In genomic region chr2:85709385-85709784, GRCh38 we compare ENCODE assay signal across 19 cellular contexts. TPM values are rescaled to one million over a fixed set of nuclear protein-coding genes. Genes with fewer than 3 reads are reported as not detected.
A peak's percentile ranks its signal among the peaks of the same experiment; 100 is the strongest.
DNase-seq lines count a peak whose midpoint lies in the region; TF ChIP-seq lines count a peak whose summit lies in the region.
"Had no signal": no experiment of that assay in that cellular context is flagged by ENCODE, and none has a peak within 500 bp of the region (broad histone marks: within the 10 kb centered on the region; RNA-seq: fewer than 3 reads in every experiment).

No MANE protein-coding gene starts in this region.

- no peaks in the 10 kb centered on the region for H3K9me3 ChIP-seq in sigmoid colon
- H3K9me3 ChIP-seq: Caco-2, pancreas, SJSA1 had no signal

- H3K4me3 ChIP-seq in choroid plexus epithelial cell (ENCODE audit: low read depth, low read length) = no peak overlapping the region
- no peak overlapping the region for H3K4me3 ChIP-seq in sigmoid colon
- H3K4me3 ChIP-seq: pancreas, SJSA1 had no signal

- peak overlapping the region; percentile 47 to 76 (median 64) for H3K27ac ChIP-seq in sigmoid colon
- H3K27ac ChIP-seq: SJSA1 had no signal

- H3K9me3 Mint-ChIP-seq in CD14-positive monocyte (peaks cover 0 to 2% (median 0%) of the 10 kb centered on the region in 7 donors), endothelial cell (ENCODE audit: unreplicated experiment) (no peaks in the 10 kb centered on the region)
- H3K9me3 Mint-ChIP-seq: type B pancreatic cell had no signal

- H3K4me3 Mint-ChIP-seq in CD14-positive monocyte (peak overlapping the region in 1 of 2 donors; percentile 62), endothelial cell (ENCODE audit: unreplicated experiment) (no peak overlapping the region)
- H3K4me3 Mint-ChIP-seq: type B pancreatic cell had no signal

- intact Hi-C loops in CD14-positive monocyte (cut with micrococcal nuclease) = loop anchor here in 1 of 2 donors (5.0 kb wide), 1 partner anchor 37 kb away; no protein-coding TSS in a partner anchor
- intact Hi-C loops in sigmoid colon (cut with DNase I) = loop anchor here (5.0 kb wide), 1 partner anchor 72 kb away; no protein-coding TSS in a partner anchor

- H3K27me3 ChIP-seq in sigmoid colon = no peaks in the 10 kb centered on the region
- H3K27me3 ChIP-seq: pancreas, SJSA1 had no signal

- no peaks in the 10 kb centered on the region for H3K36me3 ChIP-seq in sigmoid colon
- H3K36me3 ChIP-seq: pancreas, SJSA1 had no signal

- peaks cover 0 to 12% (median 5%) of the 10 kb centered on the region in 4 donors for H3K4me1 ChIP-seq in sigmoid colon
- H3K4me1 ChIP-seq: Caco-2 had no signal

- TF ChIP-seq POLR2A in sigmoid colon (IDR thresholded peaks at IDR 0.05) = no peak

- peak overlapping the region; percentile 89 to 98 (median 91) for H3K27ac Mint-ChIP-seq in CD14-positive monocyte
- no peak overlapping the region for H3K27ac Mint-ChIP-seq in endothelial cell (ENCODE audit: unreplicated experiment)
- H3K27ac Mint-ChIP-seq: type B pancreatic cell had no signal

- H3K4me1 Mint-ChIP-seq in CD14-positive monocyte = peaks cover 92% of the 10 kb centered on the region
- H3K4me1 Mint-ChIP-seq in endothelial cell (ENCODE audit: unreplicated experiment) = peaks cover 62% of the 10 kb centered on the region

- peaks cover 0 to 2% of the 10 kb centered on the region in 2 donors for H3K36me3 Mint-ChIP-seq in CD14-positive monocyte
- no peaks in the 10 kb centered on the region for H3K36me3 Mint-ChIP-seq in endothelial cell (ENCODE audit: low read depth, unreplicated experiment)
- H3K36me3 Mint-ChIP-seq: type B pancreatic cell had no signal

- TF ChIP-seq CTCF in CD14-positive monocyte (IDR thresholded peaks at IDR 0.05) (no peak), choroid plexus epithelial cell (conservative IDR thresholded peaks at IDR 0.05; ENCODE audit: low read depth, low read length) (no peak), sigmoid colon (IDR thresholded peaks at IDR 0.05) (no peak), endothelial cell (IDR thresholded peaks at IDR 0.05; ENCODE audit: unreplicated experiment) (no peak)

- no peak for DNase-seq in CD14-positive monocyte (ENCODE audit: low spot score)
- DNase-seq in MV-4-11 (lab: John Stamatoyannopoulos, UW) = peak; percentile 64
- DNase-seq in choroid plexus epithelial cell (ENCODE audit: low read depth) = peak; percentile 54
- DNase-seq in sigmoid colon = no peak
- no peak for DNase-seq in SHP77 treated with DMSO at 0.1 percent for 48 hours (lab: John Stamatoyannopoulos, UW)
- DNase-seq in endothelial cell (ENCODE audit: low spot score) = no peak
- no peak for DNase-seq in NCI-H510A (lab: John Stamatoyannopoulos, UW)
- DNase-seq in central memory CD4-positive, alpha-beta T cell = no peak
- DNase-seq: activated CD4-positive, alpha-beta T cell treated with anti-CD3 and anti-CD28 coated beads for 48 hours; activated gamma-delta T cell treated with Interleukin-2 at 50 U/mL for 16 hours; Caco-2; HCEC 1CT; mesenchymal stem cell; NCI-H2227 treated with DMSO at 0.1 percent for 48 hours; pancreas had no signal

- no peaks in the 10 kb centered on the region for H3K27me3 Mint-ChIP-seq in CD14-positive monocyte (ENCODE audit: low read depth in 3 of 3)
- peaks cover 8% of the 10 kb centered on the region for H3K27me3 Mint-ChIP-seq in endothelial cell (ENCODE audit: unreplicated experiment)

- peak in 1 of 4 donors; percentile 24 for TF ChIP-seq EP300 in sigmoid colon (IDR thresholded peaks at IDR 0.05)

- WGBS in sigmoid colon, 2 donors = 63 to 83% methylated on average over 4 of the region's 4 CpGs

RNA-seq across cellular contexts. Expression of gene GNLY, which starts 15.2 kb away (rescaled TPM):
- 10 to 100 TPM; 11.1 to 13.2 TPM for polyA plus RNA-seq in CD14-positive monocyte
- 1 to 10 TPM in 1 of 4 donors, not detected in 3; 1.6 TPM for total RNA-seq in sigmoid colon
- 10 to 100 TPM in 1 of 3 donors, 1 to 10 TPM in 2; 2.4 to 13.9 (median 4.2) TPM for polyA plus RNA-seq in sigmoid colon
- not detected for total RNA-seq in endothelial cell (ENCODE audit: unreplicated experiment)
- total RNA-seq: Caco-2, chondrocyte, frontal cortex, SJSA1 had no signal

RNA-seq across cellular contexts. Expression of gene SFTPB, which starts 41.4 kb away (rescaled TPM):
- polyA plus RNA-seq in CD14-positive monocyte (under 1 TPM in 1 of 2 donors, not detected in 1; 0.18 TPM), sigmoid colon (10 to 100 TPM in 1 of 3 donors, under 1 TPM in 1, not detected in 1; 0.57 to 23.4 TPM)
- total RNA-seq in sigmoid colon (not detected), endothelial cell (ENCODE audit: unreplicated experiment) (not detected)
- total RNA-seq: Caco-2, chondrocyte, frontal cortex, SJSA1 had no signal

RNA-seq across cellular contexts. Expression of gene ATOH8, which starts 44.4 kb away (rescaled TPM):
- polyA plus RNA-seq in CD14-positive monocyte (1 to 10 TPM; 2.0 to 2.1 TPM), sigmoid colon (1 to 10 TPM; 1.6 to 9.4 (median 6.6) TPM)
- total RNA-seq in sigmoid colon (10 to 100 TPM; 12.4 to 20.6 (median 18.1) TPM), endothelial cell (ENCODE audit: unreplicated experiment) (1.8 TPM)
- total RNA-seq: Caco-2 had no signal

Comparison
In these comparisons a context has a peak if more than half of its experiments do, and no peak if none do; other contexts are left out.
1. DNase-seq: peak in MV-4-11 (single experiment) and choroid plexus epithelial cell (single experiment); none in CD14-positive monocyte (single experiment), sigmoid colon (single experiment), SHP77 treated with DMSO at 0.1 percent for 48 hours (single experiment), endothelial cell (single experiment), NCI-H510A (single experiment) and central memory CD4-positive, alpha-beta T cell (single experiment).